8 cellular contexts compared by ENCODE assay signal in the genomic region with DNA sequence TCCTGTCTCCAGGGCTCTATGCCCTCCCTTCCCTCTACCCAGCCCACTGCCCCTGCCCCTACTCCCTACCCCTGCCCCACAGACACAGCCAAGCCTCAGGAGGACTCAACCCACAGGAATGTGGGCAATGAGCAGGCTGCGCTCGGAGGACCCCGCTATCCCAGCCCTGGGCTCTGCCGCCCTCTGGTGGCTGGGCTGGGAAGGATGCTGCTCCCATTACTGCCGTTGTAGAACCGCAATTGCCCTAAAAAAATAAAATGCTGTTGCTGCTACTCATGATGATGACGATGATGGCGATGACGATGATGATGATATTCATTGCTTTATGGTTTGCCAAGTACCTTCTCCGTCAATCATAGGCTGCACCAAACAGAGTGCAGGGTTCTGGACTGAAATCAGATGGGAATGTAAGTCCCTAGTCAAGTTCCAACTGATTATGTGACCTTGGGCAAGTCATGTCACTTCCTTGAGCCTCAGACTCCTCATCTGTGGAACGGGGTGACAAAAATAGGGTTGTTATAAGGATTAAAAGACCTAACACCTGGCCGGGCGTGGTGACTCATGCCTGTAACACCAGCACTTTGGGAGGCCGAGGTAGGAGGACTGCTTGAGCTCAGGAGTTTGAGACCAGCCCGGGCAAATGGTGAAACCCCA. TPM values are rescaled to one million over a fixed set of nuclear protein-coding genes. Genes with fewer than 3 reads are reported as not detected.
DNase-seq lines count a peak whose midpoint lies in the region; ATAC-seq, FAIRE-seq and TF ChIP-seq lines count a peak whose summit lies in the region.

No MANE protein-coding gene starts in this region.

- H2AFZ ChIP-seq in mammary epithelial cell (ENCODE audit: low read depth, low read length), result peak overlapping the region; percentile 33

- WGBS in mammary epithelial cell (ENCODE audit: low coverage, missing lambda C conversion rate), result 3% methylated on average over 15 of the region's 15 CpGs

- H3K36me3 ChIP-seq in mammary epithelial cell (ENCODE audit: insufficient read depth, low read length) (no peaks in the 10 kb centered on the region), kidney (ENCODE audit: control insufficient read depth in 1 of 2, insufficient read depth in 2 of 2, low read length in 2 of 2) (no peaks in the 10 kb centered on the region)

- no peaks in the 10 kb centered on the region for H3K27me3 ChIP-seq in mammary epithelial cell (ENCODE audit: insufficient read depth, low read length)

- BruUV-seq in mammary epithelial cell (replicated peaks; lab: Mats Ljungman, UMichigan), result no TSS peak

- TF ChIP-seq CTCF in mammary epithelial cell (conservative IDR thresholded peaks at IDR 0.05 in 1 of 2, IDR thresholded peaks at IDR 0.05 in 1 of 2; ENCODE audit: extremely low read depth in 1 of 2, insufficient read depth in 1 of 2, low read depth in 1 of 2, low read length in 2 of 2) (peak; percentile 85 to 97), kidney (IDR thresholded peaks at IDR 0.05; ENCODE audit: borderline replicate concordance, extremely low read depth, insufficient read depth) (peak; percentile 97)

- in situ Hi-C loops in mammary epithelial cell (cut with MboI; ENCODE audit: low sequenced_read_pairs in 2 of 2), result loop anchor here (5.0 kb wide), 2 partner anchors 36 to 111 kb away; no protein-coding TSS in a partner anchor

- H3K4me1 ChIP-seq in mammary epithelial cell (ENCODE audit: insufficient read depth, low read length) (peaks cover 54% of the 10 kb centered on the region), kidney (ENCODE audit: control insufficient read depth in 1 of 2, insufficient read depth in 1 of 2, low read depth in 1 of 2, low read length in 2 of 2) (peaks cover 0 to 8% of the 10 kb centered on the region in 2 donors)

- H3K9me3 ChIP-seq in mammary epithelial cell (replicated peaks; ENCODE audit: insufficient read depth, low read length) (no peaks in the 10 kb centered on the region), kidney (ENCODE audit: control insufficient read depth in 1 of 2, low read length in 2 of 2) (no peaks in the 10 kb centered on the region)

- no peak overlapping the region for H3K9ac ChIP-seq in mammary epithelial cell (ENCODE audit: insufficient read depth, low read length)
- H3K9ac ChIP-seq in kidney (ENCODE audit: low read length in 2 of 2), result no peak overlapping the region

- DNase-seq in NCI-H82 (lab: John Stamatoyannopoulos, UW), result peak; percentile 83
- no peak for DNase-seq in NCI-H82 treated with DMSO at 0.1 percent for 48 hours (lab: John Stamatoyannopoulos, UW; ENCODE audit: unreplicated experiment)
- DNase-seq in NCI-H1694 (lab: John Stamatoyannopoulos, UW), result peak; percentile 41
- peak; percentile 54 for DNase-seq in activated CD4-positive, CD25-positive, alpha-beta regulatory T cell treated with anti-CD3 and anti-CD28 coated beads, Interleukin-2, amount 50 U/mL, for 16 hours (ENCODE audit: low read depth, low spot score)
- DNase-seq in mammary epithelial cell, result peak; percentile 89
- DNase-seq in kidney, result peak; percentile 87
- peak; percentile 73 to 79 for DNase-seq in stimulated activated CD4-positive, alpha-beta T cell treated with anti-CD3 and anti-CD28 coated beads, Interleukin-2, amount 100 ng/mL, for 48 hours

- peak overlapping the region; percentile 37 for H3K4me2 ChIP-seq in mammary epithelial cell (ENCODE audit: insufficient read depth, low read depth, low read length)

- dilution Hi-C loops in mammary epithelial cell (cut with HindIII; ENCODE audit: low sequenced_read_pairs), result no loop called here

- ATAC-seq in GM21529 (IDR thresholded peaks at IDR 0.05; ENCODE audit: unreplicated experiment), result no peak

- H3K4me3 ChIP-seq in mammary epithelial cell (replicated peaks in 1 of 3; ENCODE audit: insufficient read depth in 1 of 3, low read depth in 2 of 3, low read length in 3 of 3) (no peak overlapping the region), kidney (ENCODE audit: low read length in 2 of 2) (no peak overlapping the region)

- no peaks in the 10 kb centered on the region for H3K79me2 ChIP-seq in mammary epithelial cell (ENCODE audit: insufficient read depth, low read length)

- no peaks in the 10 kb centered on the region for H4K20me1 ChIP-seq in mammary epithelial cell (ENCODE audit: insufficient read depth, low read length)

- peak overlapping the region; percentile 58 for H3K27ac ChIP-seq in mammary epithelial cell (ENCODE audit: insufficient read depth, low read depth, low read length)
- H3K27ac ChIP-seq in kidney (ENCODE audit: low read depth in 2 of 2, low read length in 2 of 2), result no peak overlapping the region

- no peak for FAIRE-seq in kidney (lab: Jason Lieb, UNC)

- intact Hi-C loops in mammary epithelial cell (cut with micrococcal nuclease) (loop anchor here (1.0 to 5.0 kb wide), 9 partner anchors 15 to 181 kb away; a partner anchor contains a TSS), kidney (cut with DNase I) (loop anchor here (5.0 kb wide), 1 partner anchor 111 kb away; no protein-coding TSS in a partner anchor)

- CTCF ChIA-PET in mammary epithelial cell (lab: Charles Lee; ENCODE audit: low non-redundant PET), result interaction anchor here (0.5 to 0.7 kb wide), 3 partner anchors 64 to 164 kb away, joined by 3 to 6 read pairs (median 3); a partner anchor contains a TSS

RNA-seq across cellular contexts. Expression of a gene that starts 24.6 kb away (rescaled TPM):
- total RNA-seq in mammary epithelial cell (1 to 10 TPM; 3.0 to 3.5 TPM), kidney (8.2 TPM)
- polyA plus RNA-seq in mammary epithelial cell (4.0 TPM), kidney (ENCODE audit: insufficient read depth, low read depth, low replicate concordance) (3.5 TPM)
- polyA minus RNA-seq in mammary epithelial cell, result 2.0 TPM

RNA-seq across cellular contexts. Expression of a gene that starts 32.0 kb away (rescaled TPM):
- total RNA-seq in mammary epithelial cell (100 to 1,000 TPM in 1 of 2 donors, 10 to 100 TPM in 1; 77.3 to 181 TPM), kidney (34.2 TPM)
- polyA plus RNA-seq in mammary epithelial cell (91.7 TPM), kidney (ENCODE audit: insufficient read depth, low read depth, low replicate concordance) (5.5 TPM)
- 181 TPM for polyA minus RNA-seq in mammary epithelial cell

RNA-seq across cellular contexts. Expression of a gene that starts 49.1 kb away (rescaled TPM):
- 10 to 100 TPM; 13.3 to 14.8 TPM for total RNA-seq in mammary epithelial cell
- 4.6 TPM for polyA plus RNA-seq in mammary epithelial cell
- 5.6 TPM for polyA minus RNA-seq in mammary epithelial cell
- total RNA-seq in kidney, result 9.4 TPM
- polyA plus RNA-seq in kidney (ENCODE audit: insufficient read depth, low read depth, low replicate concordance), result 7.9 TPM
